8 cellular contexts compared by ENCODE assay signal in the genomic region with DNA sequence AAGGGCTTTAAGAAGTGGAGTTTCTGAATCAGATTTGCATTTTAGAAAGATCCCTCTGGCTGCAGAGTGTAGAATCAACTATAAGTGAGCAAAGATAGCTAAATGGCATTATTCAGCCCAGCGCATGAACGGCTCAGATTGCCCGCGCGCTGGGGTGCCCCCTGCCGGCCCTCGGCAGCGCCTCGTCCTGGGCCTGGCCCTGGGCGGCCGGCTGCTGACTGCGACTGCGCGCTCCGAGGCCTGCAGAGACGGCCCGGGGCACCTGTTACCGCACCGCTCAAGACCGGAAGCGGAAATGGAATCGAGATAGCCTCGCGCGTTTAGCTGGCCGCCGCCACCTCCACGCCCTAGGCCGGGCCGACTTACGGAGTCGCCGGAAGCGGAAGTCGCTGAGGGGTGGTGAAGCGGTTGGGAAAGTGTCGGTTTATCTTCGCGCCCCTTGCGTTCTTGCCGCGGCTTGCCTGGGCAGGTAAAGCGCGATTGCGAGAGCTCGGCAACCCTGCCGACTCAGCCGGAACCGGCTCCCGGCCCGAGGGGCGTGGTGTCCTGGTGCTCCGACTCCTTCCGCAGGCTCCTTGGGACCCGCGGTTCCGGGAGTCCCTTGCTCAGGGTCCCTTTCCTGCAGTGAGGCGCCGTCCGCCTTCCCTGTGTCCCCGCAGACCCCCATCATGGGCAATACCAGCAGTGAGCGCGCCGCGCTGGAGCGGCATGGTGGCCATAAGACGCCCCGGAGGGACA. TPM values are rescaled to one million over a fixed set of nuclear protein-coding genes. Genes with fewer than 3 reads are reported as not detected.
A peak's percentile ranks its signal among the peaks of the same experiment; 100 is the strongest.
DNase-seq lines count a peak whose midpoint lies in the region; ATAC-seq and TF ChIP-seq lines count a peak whose summit lies in the region.

A gene with protein sequence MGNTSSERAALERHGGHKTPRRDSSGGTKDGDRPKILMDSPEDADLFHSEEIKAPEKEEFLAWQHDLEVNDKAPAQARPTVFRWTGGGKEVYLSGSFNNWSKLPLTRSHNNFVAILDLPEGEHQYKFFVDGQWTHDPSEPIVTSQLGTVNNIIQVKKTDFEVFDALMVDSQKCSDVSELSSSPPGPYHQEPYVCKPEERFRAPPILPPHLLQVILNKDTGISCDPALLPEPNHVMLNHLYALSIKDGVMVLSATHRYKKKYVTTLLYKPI (plus strand): TSS at position 557 of the 738 bp plus-strand sequence. CDS start 112 bp downstream, at position 669.

- H3K4me1 ChIP-seq in gastroesophageal sphincter: peaks cover 3 to 55% (median 10%) of the 10 kb centered on the region in 3 donors

- in situ Hi-C loops in SK-MEL-5 (cut with HindIII; ENCODE audit: low pct_unique_long_range_greater_than_20kb, low sequenced_read_pairs): no loop called here

- no peaks in the 10 kb centered on the region for H3K9me3 Mint-ChIP-seq in activated naive CD4-positive, alpha-beta T cell treated with anti-CD3 and anti-CD28 coated beads for 36 hours

- 0% methylated on average over 4 to 5 of the region's 68 CpGs for WGBS in gastroesophageal sphincter (ENCODE audit: low coverage in 1 of 2), 2 donors

- H3K4me3 ChIP-seq in GM08714 (ENCODE audit: low read length): peak within 1 kb of the TSS; percentile 89
- H3K4me3 ChIP-seq in HFF-Myc (replicated peaks; ENCODE audit: low read depth, low read length): peak within 1 kb of the TSS; percentile 81
- peak within 1 kb of the TSS; percentile 92 to 96 for H3K4me3 ChIP-seq in gastroesophageal sphincter

- peaks cover 31% of the 10 kb centered on the region for H3K36me3 Mint-ChIP-seq in activated naive CD4-positive, alpha-beta T cell treated with anti-CD3 and anti-CD28 coated beads for 36 hours (ENCODE audit: low read depth)

- CTCF ChIA-PET in activated naive CD4-positive, alpha-beta T cell treated with anti-CD3 and anti-CD28 coated beads for 36 hours (lab: Charles Lee): interaction anchor here (0.6 to 2.0 kb wide), 6 partner anchors 9 to 1292 kb away, joined by 3 to 5 read pairs (median 5); no protein-coding TSS in a partner anchor

- intact Hi-C loops in activated naive CD4-positive, alpha-beta T cell treated with anti-CD3 and anti-CD28 coated beads for 36 hours (cut with micrococcal nuclease): loop anchor here (1.0 to 5.0 kb wide), 10 partner anchors 210 to 1623 kb away; a partner anchor contains a TSS

- peak within 1 kb of the TSS; percentile 95 for H3K27ac Mint-ChIP-seq in activated naive CD4-positive, alpha-beta T cell treated with anti-CD3 and anti-CD28 coated beads for 36 hours

- peak; percentile 97 for TF ChIP-seq CTCF in HFF-Myc (IDR thresholded peaks at IDR 0.05; ENCODE audit: low read depth, low read length, missing control alignments)
- TF ChIP-seq CTCF in gastroesophageal sphincter (IDR thresholded peaks at IDR 0.05): peak; percentile 65 to 96 (median 82)

- no peaks in the 10 kb centered on the region for H3K27me3 ChIP-seq in gastroesophageal sphincter

- H3K4me1 Mint-ChIP-seq in activated naive CD4-positive, alpha-beta T cell treated with anti-CD3 and anti-CD28 coated beads for 36 hours (ENCODE audit: low read depth): peaks cover 52% of the 10 kb centered on the region

- peak within 1 kb of the TSS; percentile 90 for H3K4me3 Mint-ChIP-seq in activated naive CD4-positive, alpha-beta T cell treated with anti-CD3 and anti-CD28 coated beads for 36 hours

- DNase-seq in HFF-Myc (ENCODE audit: extremely low read depth, low read depth): peak; percentile 93
- DNase-seq in MV-4-11 (lab: John Stamatoyannopoulos, UW): peak; percentile 98
- peak; percentile 98 for DNase-seq in SK-MEL-5 (ENCODE audit: low read depth, low spot score)
- peak; percentile 96 for DNase-seq in activated naive CD4-positive, alpha-beta T cell treated with anti-CD3 and anti-CD28 coated beads for 36 hours
- peak; percentile 83 for DNase-seq in non-pigmented ciliary epithelial cell (ENCODE audit: low read depth)
- DNase-seq in superior temporal gyrus (ENCODE audit: extremely low spot score): peak; percentile 98

- H3K27me3 Mint-ChIP-seq in activated naive CD4-positive, alpha-beta T cell treated with anti-CD3 and anti-CD28 coated beads for 36 hours (ENCODE audit: low read depth): no peaks in the 10 kb centered on the region

- peak; percentile 68 to 74 for TF ChIP-seq POLR2A in gastroesophageal sphincter (IDR thresholded peaks at IDR 0.05)

- ATAC-seq in gastroesophageal sphincter: peak; percentile 100

- no peaks in the 10 kb centered on the region for H3K9me3 ChIP-seq in gastroesophageal sphincter

- H3K27ac ChIP-seq in gastroesophageal sphincter: peak within 1 kb of the TSS; percentile 88 to 96 (median 94)

- H3K36me3 ChIP-seq in gastroesophageal sphincter: peaks cover 0 to 32% of the 10 kb centered on the region in 2 donors

- no peak for TF ChIP-seq EP300 in gastroesophageal sphincter (IDR thresholded peaks at IDR 0.05)

RNA-seq across cellular contexts. Expression of the gene that starts here (rescaled TPM):
- total RNA-seq in SK-MEL-5 (2014; rRNA removed; shearing (Covaris generic)): 10.9 and 14.9 TPM in 2 replicates
- polyA plus RNA-seq in SK-MEL-5 (2015; cell fraction: cytosol; rRNA removed): 22.1 and 26.8 TPM in 2 replicates
- 53.5 and 75.6 TPM in 2 replicates for polyA plus RNA-seq in SK-MEL-5 (2015; cell fraction: nucleus; rRNA removed)
- total RNA-seq in activated naive CD4-positive, alpha-beta T cell treated with anti-CD3 and anti-CD28 coated beads for 36 hours: 10 to 100 TPM; 34.3 to 39.8 TPM
- total RNA-seq in gastroesophageal sphincter: 100 to 1,000 TPM in 1 of 4 donors, 10 to 100 TPM in 3; 23.3 to 137 (median 37.2) TPM

Comparison
In these comparisons a context has a peak if more than half of its experiments do, and no peak if none do; other contexts are left out.
1. Peak in every context shown above with its lines: DNase-seq, ATAC-seq, H3K4me3 ChIP-seq and H3K27ac ChIP-seq.